In genomic region chr18:78420116-78420515, GRCh38 we compare ENCODE assay signal across 25 cellular contexts.
"Had no signal": no experiment of that assay in that cellular context is flagged by ENCODE, and none has a peak within 500 bp of the region (broad histone marks: within the 10 kb centered on the region; RNA-seq: fewer than 3 reads in every experiment).

No MANE protein-coding gene starts in this region.

- DNase-seq: colonic mucosa; cortex of kidney; dermis blood vessel endothelial cell; dorsolateral prefrontal cortex; effector CD4-positive, alpha-beta T cell; effector CD8-positive, alpha-beta T cell; effector memory CD4-positive, alpha-beta T cell; effector memory CD8-positive, alpha-beta T cell; erythroblast; esophagus squamous epithelium; foreskin fibroblast; foreskin keratinocyte; foreskin melanocyte; gastrocnemius medialis; glutamatergic neuron; head of caudate nucleus; heart left ventricle; heart right ventricle had no signal

- H3K4me1 Mint-ChIP-seq: endodermal cell had no signal

- H3K9me3 Mint-ChIP-seq: dendritic cell treated with granulocyte-macrophage colony-stimulating factor and Interleukin-4, amounts not matched to agents 40 ng/mL and 50 ng/mL, for 4 days; effector memory CD8-positive, alpha-beta T cell; endodermal cell had no signal

- H3K4me2 ChIP-seq: hepatocyte had no signal

- H3K27ac ChIP-seq: colonic mucosa, coronary artery, dorsolateral prefrontal cortex, epithelial cell of prostate, esophagus squamous epithelium, foreskin keratinocyte, gastrocnemius medialis, gastroesophageal sphincter, heart left ventricle, heart right ventricle, hepatocyte had no signal

- H3K27ac Mint-ChIP-seq: dendritic cell treated with granulocyte-macrophage colony-stimulating factor and Interleukin-4, amounts not matched to agents 40 ng/mL and 50 ng/mL, for 4 days; effector memory CD8-positive, alpha-beta T cell; endodermal cell had no signal

- H3K27me3 ChIP-seq: colonic mucosa, esophagus squamous epithelium, foreskin keratinocyte, hepatocyte had no signal

- H3K79me2 ChIP-seq: hepatocyte had no signal

- H3K9me3 ChIP-seq: colonic mucosa, esophagus squamous epithelium, gastrocnemius medialis, gastroesophageal sphincter, heart left ventricle, heart right ventricle had no signal

- H3K4me3 ChIP-seq: colonic mucosa, coronary artery, dorsolateral prefrontal cortex, esophagus squamous epithelium, gastrocnemius medialis, gastroesophageal sphincter, heart left ventricle, heart right ventricle, hepatocyte had no signal

- ATAC-seq: effector memory CD8-positive, alpha-beta T cell; esophagus mucosa; foreskin keratinocyte; gastrocnemius medialis; gastroesophageal sphincter; heart left ventricle; heart right ventricle had no signal

- H3K4me3 Mint-ChIP-seq: dendritic cell treated with granulocyte-macrophage colony-stimulating factor and Interleukin-4, amounts not matched to agents 40 ng/mL and 50 ng/mL, for 4 days; effector memory CD8-positive, alpha-beta T cell; endodermal cell had no signal

- H3K36me3 ChIP-seq: colonic mucosa, esophagus squamous epithelium, gastrocnemius medialis, gastroesophageal sphincter, heart left ventricle, heart right ventricle had no signal

- H2AFZ ChIP-seq: hepatocyte had no signal

- H3K4me1 ChIP-seq: colonic mucosa, esophagus squamous epithelium, foreskin keratinocyte, gastrocnemius medialis, gastroesophageal sphincter, heart left ventricle, heart right ventricle had no signal
